19 cellular contexts compared by ENCODE assay signal in the genomic region with DNA sequence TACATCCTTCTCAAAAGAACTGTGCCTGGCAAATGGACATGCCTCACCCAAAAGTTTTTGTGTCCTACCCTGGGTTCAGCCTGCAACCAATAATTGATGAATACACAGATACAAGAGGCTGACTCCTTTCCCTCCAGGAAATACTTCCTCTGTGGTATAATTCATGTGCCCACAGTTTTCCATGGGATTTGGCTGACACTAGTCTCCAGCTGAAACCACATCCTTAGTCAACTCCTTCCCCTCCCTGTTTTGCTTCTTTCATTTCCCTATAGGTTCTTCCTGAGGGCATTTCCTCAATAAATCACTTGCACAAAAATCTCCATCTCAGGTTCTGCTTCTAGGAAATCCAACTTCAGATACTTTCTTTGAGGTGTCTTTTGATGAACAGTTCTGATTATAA.
"Had no signal": no experiment of that assay in that cellular context is flagged by ENCODE, and none has a peak within 500 bp of the region (broad histone marks: within the 10 kb centered on the region; RNA-seq: fewer than 3 reads in every experiment).

No MANE protein-coding gene starts in this region.

- ATAC-seq: effector memory CD8-positive, alpha-beta T cell; esophagus mucosa; left cardiac atrium; natural killer cell; right cardiac atrium had no signal

- FAIRE-seq: frontal cortex had no signal

- H3K27me3 ChIP-seq: hepatocyte, transverse colon had no signal

- H3K9me3 Mint-ChIP-seq: activated naive CD4-positive, alpha-beta T cell treated with anti-CD3 and anti-CD28 coated beads, Interleukin-2, amount 50 U/mL, for 24 hours had no signal

- DNase-seq: activated CD4-positive, alpha-beta T cell treated with anti-CD3 and anti-CD28 coated beads, Interleukin-2, amount 50 U/mL, for 4 hours; activated CD4-positive, CD25-positive, alpha-beta regulatory T cell treated with anti-CD3 and anti-CD28 coated beads, Interleukin-2, amount 50 U/mL, for 72 hours; activated T-cell treated with anti-CD3 and anti-CD28 coated beads, Interleukin-2, amount 50 U/mL, for 1 hour; central memory CD4-positive, alpha-beta T cell; effector memory CD8-positive, alpha-beta T cell; left cardiac atrium; mammary epithelial cell; natural killer cell; posterior cingulate gyrus; right cardiac atrium; stimulated activated CD4-positive, alpha-beta T cell treated with anti-CD3 and anti-CD28 coated beads, Interleukin-2, amount 100 ng/mL, for 24 hours; stimulated activated naive CD4-positive, alpha-beta T cell; substantia nigra; transverse colon had no signal

- H3K27ac Mint-ChIP-seq: activated naive CD4-positive, alpha-beta T cell treated with anti-CD3 and anti-CD28 coated beads, Interleukin-2, amount 50 U/mL, for 24 hours; effector memory CD8-positive, alpha-beta T cell; natural killer cell had no signal

- H3K36me3 ChIP-seq: transverse colon had no signal

- H3K4me3 Mint-ChIP-seq: activated naive CD4-positive, alpha-beta T cell treated with anti-CD3 and anti-CD28 coated beads, Interleukin-2, amount 50 U/mL, for 24 hours; effector memory CD8-positive, alpha-beta T cell; natural killer cell had no signal

- H3K27me3 Mint-ChIP-seq: activated naive CD4-positive, alpha-beta T cell treated with anti-CD3 and anti-CD28 coated beads, Interleukin-2, amount 50 U/mL, for 24 hours; effector memory CD8-positive, alpha-beta T cell had no signal

- H3K36me3 Mint-ChIP-seq: activated naive CD4-positive, alpha-beta T cell treated with anti-CD3 and anti-CD28 coated beads, Interleukin-2, amount 50 U/mL, for 24 hours; natural killer cell had no signal

- H3K4me1 Mint-ChIP-seq: activated naive CD4-positive, alpha-beta T cell treated with anti-CD3 and anti-CD28 coated beads, Interleukin-2, amount 50 U/mL, for 24 hours; natural killer cell had no signal

- H3K4me3 ChIP-seq: coronary artery, hepatocyte, transverse colon had no signal
